Comparison of ENCODE assay signal across 22 cellular contexts in the genomic region with DNA sequence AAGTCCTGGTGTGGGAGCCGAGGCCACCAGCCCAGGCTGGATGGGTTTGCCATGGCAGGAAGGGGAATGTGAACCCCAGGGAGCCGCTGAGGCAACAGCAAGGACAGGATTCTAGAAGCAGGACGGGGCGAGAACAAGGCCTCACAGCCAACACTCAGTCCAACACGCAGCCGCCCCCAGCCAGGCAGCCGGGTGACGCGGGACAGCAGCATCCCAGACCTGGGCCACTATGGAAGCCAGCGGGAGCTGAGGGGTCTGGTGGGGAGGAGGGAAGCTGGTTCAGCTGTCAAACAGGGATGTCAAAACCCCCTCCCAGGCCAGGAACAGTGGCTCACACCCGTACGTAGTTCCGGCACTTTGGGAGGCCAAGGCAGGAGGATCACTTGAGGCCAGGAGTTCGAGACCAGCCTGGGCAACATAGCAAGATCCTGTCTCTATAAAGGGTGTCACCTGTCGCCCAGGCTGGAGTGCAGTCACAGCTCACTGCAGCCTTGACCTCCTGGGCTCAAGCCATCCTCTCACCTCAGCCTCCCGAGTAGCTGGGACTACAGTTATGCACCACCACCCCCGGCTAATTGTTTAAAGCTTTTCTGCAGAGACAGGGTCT. TPM values are rescaled to one million over a fixed set of nuclear protein-coding genes. Genes with fewer than 3 reads are reported as not detected.
A peak's percentile ranks its signal among the peaks of the same experiment; 100 is the strongest.
DNase-seq lines count a peak whose midpoint lies in the region; ATAC-seq, FAIRE-seq and TF ChIP-seq lines count a peak whose summit lies in the region.
"Had no signal": no experiment of that assay in that cellular context is flagged by ENCODE, and none has a peak within 500 bp of the region (broad histone marks: within the 10 kb centered on the region; RNA-seq: fewer than 3 reads in every experiment).

No MANE protein-coding gene starts in this region.

- peaks cover 44% of the 10 kb centered on the region for H3K79me1 ChIP-seq in neuronal stem cell (ENCODE audit: low read depth, low read length)

- H3K36me3 Mint-ChIP-seq in WTC11, result peaks cover 5% of the 10 kb centered on the region; the same call in 1 of the 2 replicates
- H3K36me3 Mint-ChIP-seq: CD4-positive, CD25-positive, alpha-beta regulatory T cell had no signal

- CTCF ChIA-PET in HepG2 (lab: Yijun Ruan, JAX; ENCODE audit: low intra/inter-chr PET ratio, low total read pairs), result no interaction called here
- CTCF ChIA-PET in WTC11 (lab: Charles Lee), result interaction anchor here (1.1 kb wide), 1 partner anchor 15 kb away, joined by 5 read pairs; no protein-coding TSS in a partner anchor

- no peak overlapping the region for H2BK12ac ChIP-seq in neuronal stem cell (ENCODE audit: low read length)

- H3K4me3 ChIP-seq in HepG2 (replicated peaks in 1 of 3; ENCODE audit: insufficient read depth in 1 of 3, low read depth in 2 of 3, low read length in 3 of 3) (no peak overlapping the region), right lobe of liver (no peak overlapping the region), neuronal stem cell (ENCODE audit: low read length in 2 of 2) (no peak overlapping the region), Peyer's patch (no peak overlapping the region)
- H3K4me3 ChIP-seq: GM12878, GM23248, HAP-1 had no signal

- peaks cover 10% of the 10 kb centered on the region for H3K79me2 ChIP-seq in HepG2 (ENCODE audit: insufficient read depth, low read length)

- no peak for DNase-seq in HepG2 (ENCODE audit: low spot score)
- no peak for DNase-seq in right lobe of liver
- DNase-seq in WTC11 (ENCODE audit: low spot score), result no peak
- no peak for DNase-seq in neuronal stem cell (ENCODE audit: low spot score)
- no peak for DNase-seq in Peyer's patch
- no peak for DNase-seq in RCC 7860 (ENCODE audit: low spot score)
- no peak for DNase-seq in NCI-H1048 (lab: John Stamatoyannopoulos, UW)
- DNase-seq: Calu3; CD4-positive, CD25-positive, alpha-beta regulatory T cell; DMS79; GM23248; HFFc6; KBM-7 had no signal

- H3K4me2 ChIP-seq in HepG2 (ENCODE audit: low read depth, low read length), result no peak overlapping the region
- H3K4me2 ChIP-seq in neuronal stem cell (ENCODE audit: insufficient read depth, low read length, poor library complexity, severe bottlenecking), result no peak overlapping the region

- no peaks in the 10 kb centered on the region for H3K9me3 Mint-ChIP-seq in WTC11
- H3K9me3 Mint-ChIP-seq: HFFc6 had no signal

- H3K27me3 ChIP-seq in HepG2 (ENCODE audit: control insufficient read depth in 1 of 2, insufficient read depth in 2 of 2, low read length in 2 of 2) (no peaks in the 10 kb centered on the region), right lobe of liver (no peaks in the 10 kb centered on the region), neuronal stem cell (ENCODE audit: control insufficient read depth in 3 of 3, insufficient read depth in 3 of 3, low read depth in 1 of 3, low read length in 3 of 3) (no peaks in the 10 kb centered on the region), Peyer's patch (no peaks in the 10 kb centered on the region)

- H2BK15ac ChIP-seq in neuronal stem cell (ENCODE audit: low read length), result no peak overlapping the region

- no peaks in the 10 kb centered on the region for H3K27me3 Mint-ChIP-seq in WTC11 (ENCODE audit: low read depth)

- H2BK5ac ChIP-seq in neuronal stem cell (ENCODE audit: low read length), result peak overlapping the region; percentile 76

- no TSS peak for BruUV-seq in HepG2 (replicated peaks; lab: Mats Ljungman, UMichigan)

- POLR2A ChIA-PET in HepG2 (lab: Yijun Ruan, JAX) (no interaction called here), WTC11 (lab: Charles Lee) (no interaction called here)

- H4K8ac ChIP-seq in neuronal stem cell (ENCODE audit: low read depth, low read length), result no peak overlapping the region

- no peak overlapping the region for H3K18ac ChIP-seq in neuronal stem cell (ENCODE audit: low read length)

- H3K14ac ChIP-seq in neuronal stem cell (ENCODE audit: low read length), result no peak overlapping the region

- H2AK5ac ChIP-seq in neuronal stem cell (ENCODE audit: low read depth, low read length), result no peak overlapping the region

- H3K4ac ChIP-seq in neuronal stem cell (ENCODE audit: low read length), result no peak overlapping the region

- H2BK120ac ChIP-seq in neuronal stem cell (ENCODE audit: low read depth, low read length), result no peak overlapping the region

- WGBS in HepG2 (ENCODE audit: low lambda C conversion rate), result 97% methylated on average over 11 of the region's 17 CpGs
- 88% methylated on average over 3 of the region's 17 CpGs for WGBS in right lobe of liver (ENCODE audit: insufficient coverage, low coverage, low lambda C conversion rate, missing lambda C conversion rate)
- no CpG with 5 or more reads among the region's 17 CpGs for WGBS in neuronal stem cell (ENCODE audit: extremely low coverage in 2 of 2, insufficient read length in 2 of 2, insufficient replicate concordance in 1 of 2), 2 donors

- H3K4me1 Mint-ChIP-seq in WTC11, result no peaks in the 10 kb centered on the region
- H3K4me1 Mint-ChIP-seq: CD4-positive, CD25-positive, alpha-beta regulatory T cell had no signal

- H3K4me1 ChIP-seq in HepG2 (ENCODE audit: insufficient read depth, low read length) (peaks cover 8% of the 10 kb centered on the region), right lobe of liver (no peaks in the 10 kb centered on the region), neuronal stem cell (ENCODE audit: control insufficient read depth in 2 of 2, insufficient read depth in 1 of 2, low read depth in 1 of 2, low read length in 2 of 2) (peaks cover 10 to 14% of the 10 kb centered on the region in 2 donors), Peyer's patch (peaks cover 0 to 9% (median 0%) of the 10 kb centered on the region in 4 donors)
- H3K4me1 ChIP-seq: HAP-1 had no signal

- in situ Hi-C loops in HepG2 (cut with HindIII; ENCODE audit: extremely low pct_ligation_motif_present, low pct_unique_long_range_greater_than_20kb), result no loop called here

- H3K27ac ChIP-seq in HepG2 (ENCODE audit: extremely low read length, insufficient read depth, low read length) (no peak overlapping the region), right lobe of liver (no peak overlapping the region), neuronal stem cell (replicated peaks; ENCODE audit: low read length) (peak overlapping the region; percentile 35), Peyer's patch (no peak overlapping the region)
- H3K27ac ChIP-seq: 22Rv1, GM23248 had no signal

- no peak overlapping the region for H2AFZ ChIP-seq in HepG2 (ENCODE audit: low read length)
- H2AFZ ChIP-seq in neuronal stem cell (ENCODE audit: low read length), result no peak overlapping the region
- H2AFZ ChIP-seq: GM23248 had no signal

- peaks cover 0 to 4% of the 10 kb centered on the region in 2 experiments; a peak in 3 of 5 replicates for H3K36me3 ChIP-seq in HepG2 (replicated peaks in 1 of 2; ENCODE audit: control insufficient read depth in 1 of 2, insufficient read depth in 2 of 2, low read length in 2 of 2)
- no peaks in the 10 kb centered on the region for H3K36me3 ChIP-seq in right lobe of liver
- peaks cover 39 to 83% of the 10 kb centered on the region in 2 donors for H3K36me3 ChIP-seq in neuronal stem cell (replicated peaks in 1 of 2; ENCODE audit: control insufficient read depth in 2 of 2, insufficient read depth in 2 of 2, low read length in 2 of 2)
- H3K36me3 ChIP-seq in Peyer's patch, result peaks cover 0 to 3% (median 0%) of the 10 kb centered on the region in 3 donors

- FAIRE-seq in HepG2 (lab: Jason Lieb, UNC), result no peak
- FAIRE-seq in RCC 7860 (lab: Jason Lieb, UNC), result no peak
- FAIRE-seq: GM12878, GM18507, HTR-8/SVneo had no signal

- no peak overlapping the region for H4K91ac ChIP-seq in neuronal stem cell (ENCODE audit: low read depth, low read length, poor library complexity)

- H4K20me1 ChIP-seq in HepG2 (ENCODE audit: insufficient read depth, low read length), result 0 out of 2 replicates have a peak, but pooled peaks cover 6% of the 10 kb centered on the region

- H3K9me3 ChIP-seq in HepG2 (ENCODE audit: low read length), result no peaks in the 10 kb centered on the region
- no peaks in the 10 kb centered on the region for H3K9me3 ChIP-seq in right lobe of liver
- H3K9me3 ChIP-seq in neuronal stem cell (replicated peaks in 1 of 2; ENCODE audit: control insufficient read depth in 2 of 2, insufficient read depth in 1 of 2, low read depth in 1 of 2, low read length in 2 of 2), result peaks cover 0 to 8% of the 10 kb centered on the region in 2 donors
- H3K9me3 ChIP-seq in Peyer's patch, result no peaks in the 10 kb centered on the region
- H3K9me3 ChIP-seq: HAP-1 had no signal

- ATAC-seq in HepG2 (no peak), right lobe of liver (no peak), WTC11 (no peak), GM18517 (IDR thresholded peaks at IDR 0.05; ENCODE audit: unreplicated experiment) (no peak)
- ATAC-seq: GM12878 had no signal

- TF ChIP-seq CTCF in HepG2 (CRISPR knock-in tag; IDR thresholded peaks at IDR 0.05), result no peak
- TF ChIP-seq CTCF in right lobe of liver (IDR thresholded peaks at IDR 0.05), result no peak
- TF ChIP-seq CTCF in WTC11 (IDR thresholded peaks at IDR 0.05), result no peak
- TF ChIP-seq CTCF in Peyer's patch (IDR thresholded peaks at IDR 0.05), result no peak

- no peak overlapping the region for H3K4me3 Mint-ChIP-seq in WTC11
- H3K4me3 Mint-ChIP-seq: CD4-positive, CD25-positive, alpha-beta regulatory T cell; HFFc6 had no signal

- TF ChIP-seq RAD21 in HepG2 (CRISPR knock-in tag; IDR thresholded peaks at IDR 0.05), result no peak

- no peak overlapping the region for H3K9ac ChIP-seq in HepG2 (ENCODE audit: insufficient read depth, low read depth, low read length)
- peak overlapping the region; percentile 78 for H3K9ac ChIP-seq in neuronal stem cell (ENCODE audit: low read depth, low read length, poor library complexity)
- H3K9ac ChIP-seq: GM23248 had no signal

- intact Hi-C loops in HepG2 (cut with micrococcal nuclease; ENCODE audit: unreplicated experiment) (no loop called here), right lobe of liver (cut with DNase I) (no loop called here)

- TF ChIP-seq POLR2A in HepG2 (IDR thresholded peaks at IDR 0.05; ENCODE audit: insufficient read depth in 1 of 2, low read depth in 2 of 2, low read length in 2 of 2) (no peak), right lobe of liver (IDR thresholded peaks at IDR 0.05) (no peak), Peyer's patch (IDR thresholded peaks at IDR 0.05) (no peak)

- TF ChIP-seq EP300 in HepG2 (IDR thresholded peaks at IDR 0.05; ENCODE audit: low read depth in 2 of 2, low read length in 2 of 2) (no peak), HepG2 (CRISPR knock-in tag; IDR thresholded peaks at IDR 0.05; ENCODE audit: borderline replicate concordance) (no peak)

- peak overlapping the region; percentile 52 for H3K23ac ChIP-seq in neuronal stem cell (ENCODE audit: low read depth, low read length, poor library complexity)

- H3K27ac Mint-ChIP-seq in WTC11, result no peak overlapping the region
- H3K27ac Mint-ChIP-seq: CD4-positive, CD25-positive, alpha-beta regulatory T cell; HFFc6 had no signal

RNA-seq across cellular contexts. Expression of a gene that starts 6.8 kb away (rescaled TPM):
- total RNA-seq in HepG2 (2016; rRNA removed; fragmentation: Illumina TruSeq; extraction: Trizol), result 10.2 and 17.1 TPM in 2 replicates
- 10.6 and 10.7 TPM in 2 replicates for total RNA-seq in HepG2 (2016; cell fraction: cytosol; rRNA removed; fragmentation: Illumina TruSeq; extraction: Trizol; ENCODE audit: low read depth)
- 10.3 and 17.0 TPM in 2 replicates for total RNA-seq in HepG2 (2016; cell fraction: insoluble cytoplasmic fraction; rRNA removed; fragmentation: Illumina TruSeq; extraction: Trizol)
- 27.7 and 29.2 TPM in 2 replicates for total RNA-seq in HepG2 (2016; cell fraction: membrane; rRNA removed; fragmentation: Illumina TruSeq; extraction: Trizol)
- total RNA-seq in HepG2 (2016; cell fraction: nucleus; rRNA removed; fragmentation: Illumina TruSeq; extraction: Trizol), result 4.7 and 6.4 TPM in 2 replicates
- 3.6 and 5.8 TPM in 2 replicates for polyA plus RNA-seq in HepG2 (2011; rRNA removed)
- 5.0 and 10.1 TPM in 2 replicates for polyA plus RNA-seq in HepG2 (2011; cell fraction: cytosol; rRNA removed)
- 6.6 and 7.0 TPM in 2 replicates for polyA plus RNA-seq in HepG2 (2011; cell fraction: nucleus; rRNA removed)
- 5.7 and 7.1 TPM in 2 replicates for polyA plus RNA-seq in HepG2 (2012)
- polyA plus RNA-seq in HepG2 (2016; cell fraction: cytosol; fragmentation: Illumina TruSeq; extraction: Trizol; ENCODE audit: low read depth), result 9.6 and 10.4 TPM in 2 replicates
- polyA plus RNA-seq in HepG2 (2016; cell fraction: insoluble cytoplasmic fraction; fragmentation: Illumina TruSeq; extraction: Trizol; ENCODE audit: low read depth), result 15.4 and 15.7 TPM in 2 replicates
- 19.9 and 23.7 TPM in 2 replicates for polyA plus RNA-seq in HepG2 (2016; cell fraction: membrane; fragmentation: Illumina TruSeq; extraction: Trizol; ENCODE audit: low read depth)
- 10.8 and 12.5 TPM in 2 replicates for polyA plus RNA-seq in HepG2 (2016; cell fraction: nucleus; fragmentation: Illumina TruSeq; extraction: Trizol; ENCODE audit: insufficient read depth, low read depth)
- 6.0 and 19.1 TPM in 2 replicates for polyA minus RNA-seq in HepG2 (2011; rRNA and poly(A)+ RNA removed; ENCODE audit: low replicate concordance)
- polyA minus RNA-seq in HepG2 (2011; cell fraction: cytosol; rRNA and poly(A)+ RNA removed), result 19.3 and 20.6 TPM in 2 replicates
- polyA minus RNA-seq in HepG2 (2011; cell fraction: nucleus; rRNA and poly(A)+ RNA removed), result 3.0 TPM in 2 replicates
- 10 to 100 TPM in 3 of 6 experiments, 1 to 10 TPM in 3; 6.7 to 16.6 (median 10.3) TPM for total RNA-seq in right lobe of liver
- total RNA-seq in WTC11 (2021), result 69.5 to 80.5 TPM (median 78.2 TPM) in 3 replicates
- 59.8 TPM for polyA plus RNA-seq in neuronal stem cell (2013, experiment 1 of 2)
- 59.0 TPM for polyA plus RNA-seq in neuronal stem cell (2013, experiment 2 of 2)
- total RNA-seq in Peyer's patch, result 10 to 100 TPM; 11.6 to 20.0 (median 15.6) TPM

RNA-seq across cellular contexts. Expression of a gene that starts 31.3 kb away (rescaled TPM):
- 58.9 and 76.9 TPM in 2 replicates for total RNA-seq in HepG2 (2016; rRNA removed; fragmentation: Illumina TruSeq; extraction: Trizol)
- total RNA-seq in HepG2 (2016; cell fraction: cytosol; rRNA removed; fragmentation: Illumina TruSeq; extraction: Trizol; ENCODE audit: low read depth), result 18.4 and 19.5 TPM in 2 replicates
- total RNA-seq in HepG2 (2016; cell fraction: insoluble cytoplasmic fraction; rRNA removed; fragmentation: Illumina TruSeq; extraction: Trizol), result 59.4 and 81.3 TPM in 2 replicates
- 58.1 and 59.8 TPM in 2 replicates for total RNA-seq in HepG2 (2016; cell fraction: membrane; rRNA removed; fragmentation: Illumina TruSeq; extraction: Trizol)
- 37.4 and 41.1 TPM in 2 replicates for total RNA-seq in HepG2 (2016; cell fraction: nucleus; rRNA removed; fragmentation: Illumina TruSeq; extraction: Trizol)
- 21.2 and 32.4 TPM in 2 replicates for polyA plus RNA-seq in HepG2 (2011; rRNA removed)
- 25.5 and 43.1 TPM in 2 replicates for polyA plus RNA-seq in HepG2 (2011; cell fraction: cytosol; rRNA removed)
- 88.4 and 96.9 TPM in 2 replicates for polyA plus RNA-seq in HepG2 (2011; cell fraction: nucleus; rRNA removed)
- polyA plus RNA-seq in HepG2 (2012), result 21.4 and 34.5 TPM in 2 replicates
- polyA plus RNA-seq in HepG2 (2016; cell fraction: cytosol; fragmentation: Illumina TruSeq; extraction: Trizol; ENCODE audit: low read depth), result 19.9 and 20.7 TPM in 2 replicates
- 57.2 and 62.2 TPM in 2 replicates for polyA plus RNA-seq in HepG2 (2016; cell fraction: insoluble cytoplasmic fraction; fragmentation: Illumina TruSeq; extraction: Trizol; ENCODE audit: low read depth)
- 39.6 and 43.3 TPM in 2 replicates for polyA plus RNA-seq in HepG2 (2016; cell fraction: membrane; fragmentation: Illumina TruSeq; extraction: Trizol; ENCODE audit: low read depth)
- 100 and 109 TPM in 2 replicates for polyA plus RNA-seq in HepG2 (2016; cell fraction: nucleus; fragmentation: Illumina TruSeq; extraction: Trizol; ENCODE audit: insufficient read depth, low read depth)
- 65.5 and 79.2 TPM in 2 replicates for polyA minus RNA-seq in HepG2 (2011; rRNA and poly(A)+ RNA removed; ENCODE audit: low replicate concordance)
- 29.4 and 32.5 TPM in 2 replicates for polyA minus RNA-seq in HepG2 (2011; cell fraction: cytosol; rRNA and poly(A)+ RNA removed)
- 20.1 and 22.0 TPM in 2 replicates for polyA minus RNA-seq in HepG2 (2011; cell fraction: nucleus; rRNA and poly(A)+ RNA removed)
- total RNA-seq in right lobe of liver, result 10 to 100 TPM; 27.3 to 72.1 (median 30.1) TPM
- total RNA-seq in WTC11 (2021), result 90.2 to 94.8 TPM (median 93.2 TPM) in 3 replicates
- 68.0 TPM for polyA plus RNA-seq in neuronal stem cell (2013, experiment 1 of 2)
- 64.2 TPM for polyA plus RNA-seq in neuronal stem cell (2013, experiment 2 of 2)
- total RNA-seq in Peyer's patch, result 100 to 1,000 TPM in 1 of 4 donors, 10 to 100 TPM in 3; 58.7 to 110 (median 81.6) TPM

RNA-seq across cellular contexts. Expression of a gene that starts 37.5 kb away (rescaled TPM):
- not detected in 2 replicates for total RNA-seq in HepG2 (2016; rRNA removed; fragmentation: Illumina TruSeq; extraction: Trizol)
- total RNA-seq in HepG2 (2016; cell fraction: cytosol; rRNA removed; fragmentation: Illumina TruSeq; extraction: Trizol; ENCODE audit: low read depth), result not detected in 2 replicates
- not detected in 2 replicates for total RNA-seq in HepG2 (2016; cell fraction: insoluble cytoplasmic fraction; rRNA removed; fragmentation: Illumina TruSeq; extraction: Trizol)
- not detected in 2 replicates for total RNA-seq in HepG2 (2016; cell fraction: membrane; rRNA removed; fragmentation: Illumina TruSeq; extraction: Trizol)
- total RNA-seq in HepG2 (2016; cell fraction: nucleus; rRNA removed; fragmentation: Illumina TruSeq; extraction: Trizol), result not detected in 2 replicates
- polyA plus RNA-seq in HepG2 (2011; rRNA removed), result not detected in 2 replicates
- polyA plus RNA-seq in HepG2 (2011; cell fraction: cytosol; rRNA removed), result not detected in 2 replicates
- polyA plus RNA-seq in HepG2 (2011; cell fraction: nucleus; rRNA removed), result not detected in 2 replicates
- not detected in 2 replicates for polyA plus RNA-seq in HepG2 (2012)
- not detected in 2 replicates for polyA plus RNA-seq in HepG2 (2016; cell fraction: cytosol; fragmentation: Illumina TruSeq; extraction: Trizol; ENCODE audit: low read depth)
- polyA plus RNA-seq in HepG2 (2016; cell fraction: insoluble cytoplasmic fraction; fragmentation: Illumina TruSeq; extraction: Trizol; ENCODE audit: low read depth), result not detected in 2 replicates
- not detected in 2 replicates for polyA plus RNA-seq in HepG2 (2016; cell fraction: membrane; fragmentation: Illumina TruSeq; extraction: Trizol; ENCODE audit: low read depth)
- polyA plus RNA-seq in HepG2 (2016; cell fraction: nucleus; fragmentation: Illumina TruSeq; extraction: Trizol; ENCODE audit: insufficient read depth, low read depth), result 0.21 TPM in 1 of 2 replicates, not detected in the other
- not detected in 2 replicates for polyA minus RNA-seq in HepG2 (2011; rRNA and poly(A)+ RNA removed; ENCODE audit: low replicate concordance)
- not detected in 2 replicates for polyA minus RNA-seq in HepG2 (2011; cell fraction: cytosol; rRNA and poly(A)+ RNA removed)
- not detected in 2 replicates for polyA minus RNA-seq in HepG2 (2011; cell fraction: nucleus; rRNA and poly(A)+ RNA removed)
- total RNA-seq in right lobe of liver, result not detected
- total RNA-seq in WTC11 (2021), result 0.60 to 1.4 TPM (median 0.62 TPM) in 3 replicates
- 0.18 TPM for polyA plus RNA-seq in neuronal stem cell (2013, experiment 1 of 2)
- 0.25 TPM for polyA plus RNA-seq in neuronal stem cell (2013, experiment 2 of 2)
- not detected for total RNA-seq in Peyer's patch
- total RNA-seq: A673; Calu3; CD4-positive, CD25-positive, alpha-beta regulatory T cell; G401; GM23248 had no signal
- polyA plus RNA-seq: BJ; CD4-positive, CD25-positive, alpha-beta regulatory T cell; GM12878; GM23248 had no signal

RNA-seq across cellular contexts. Expression of a gene that starts 43.9 kb away (rescaled TPM):
- 214 and 216 TPM in 2 replicates for total RNA-seq in HepG2 (2016; rRNA removed; fragmentation: Illumina TruSeq; extraction: Trizol)
- 181 and 320 TPM in 2 replicates for total RNA-seq in HepG2 (2016; cell fraction: cytosol; rRNA removed; fragmentation: Illumina TruSeq; extraction: Trizol; ENCODE audit: low read depth)
- total RNA-seq in HepG2 (2016; cell fraction: insoluble cytoplasmic fraction; rRNA removed; fragmentation: Illumina TruSeq; extraction: Trizol), result 205 and 210 TPM in 2 replicates
- 252 and 309 TPM in 2 replicates for total RNA-seq in HepG2 (2016; cell fraction: membrane; rRNA removed; fragmentation: Illumina TruSeq; extraction: Trizol)
- total RNA-seq in HepG2 (2016; cell fraction: nucleus; rRNA removed; fragmentation: Illumina TruSeq; extraction: Trizol), result 63.8 and 65.4 TPM in 2 replicates
- polyA plus RNA-seq in HepG2 (2011; rRNA removed), result 111 and 125 TPM in 2 replicates
- 81.4 and 152 TPM in 2 replicates for polyA plus RNA-seq in HepG2 (2011; cell fraction: cytosol; rRNA removed)
- 46.6 and 47.9 TPM in 2 replicates for polyA plus RNA-seq in HepG2 (2011; cell fraction: nucleus; rRNA removed)
- polyA plus RNA-seq in HepG2 (2012), result 92.9 and 123 TPM in 2 replicates
- polyA plus RNA-seq in HepG2 (2016; cell fraction: cytosol; fragmentation: Illumina TruSeq; extraction: Trizol; ENCODE audit: low read depth), result 249 and 487 TPM in 2 replicates
- 158 and 171 TPM in 2 replicates for polyA plus RNA-seq in HepG2 (2016; cell fraction: insoluble cytoplasmic fraction; fragmentation: Illumina TruSeq; extraction: Trizol; ENCODE audit: low read depth)
- 210 and 295 TPM in 2 replicates for polyA plus RNA-seq in HepG2 (2016; cell fraction: membrane; fragmentation: Illumina TruSeq; extraction: Trizol; ENCODE audit: low read depth)
- 98.1 and 120 TPM in 2 replicates for polyA plus RNA-seq in HepG2 (2016; cell fraction: nucleus; fragmentation: Illumina TruSeq; extraction: Trizol; ENCODE audit: insufficient read depth, low read depth)
- polyA minus RNA-seq in HepG2 (2011; rRNA and poly(A)+ RNA removed; ENCODE audit: low replicate concordance), result 32.9 and 62.2 TPM in 2 replicates
- 12.7 and 18.7 TPM in 2 replicates for polyA minus RNA-seq in HepG2 (2011; cell fraction: cytosol; rRNA and poly(A)+ RNA removed)
- polyA minus RNA-seq in HepG2 (2011; cell fraction: nucleus; rRNA and poly(A)+ RNA removed), result 15.9 and 18.2 TPM in 2 replicates
- 100 to 1,000 TPM in 4 of 6 experiments, 10 to 100 TPM in 2; 59.6 to 202 (median 172) TPM for total RNA-seq in right lobe of liver
- 195 to 198 TPM (median 196 TPM) in 3 replicates for total RNA-seq in WTC11 (2021)
- polyA plus RNA-seq in neuronal stem cell (2013, experiment 1 of 2), result 160 TPM
- 160 TPM for polyA plus RNA-seq in neuronal stem cell (2013, experiment 2 of 2)
- total RNA-seq in Peyer's patch, result 100 to 1,000 TPM in 1 of 4 donors, 10 to 100 TPM in 3; 59.8 to 122 (median 94.3) TPM

RNA-seq across cellular contexts. Expression of a gene that starts 48.5 kb away (rescaled TPM):
- 0.24 and 0.60 TPM in 2 replicates for total RNA-seq in HepG2 (2016; rRNA removed; fragmentation: Illumina TruSeq; extraction: Trizol)
- total RNA-seq in HepG2 (2016; cell fraction: cytosol; rRNA removed; fragmentation: Illumina TruSeq; extraction: Trizol; ENCODE audit: low read depth), result 0.35 and 0.81 TPM in 2 replicates
- 0.25 and 0.41 TPM in 2 replicates for total RNA-seq in HepG2 (2016; cell fraction: insoluble cytoplasmic fraction; rRNA removed; fragmentation: Illumina TruSeq; extraction: Trizol)
- total RNA-seq in HepG2 (2016; cell fraction: membrane; rRNA removed; fragmentation: Illumina TruSeq; extraction: Trizol), result 0.17 and 0.56 TPM in 2 replicates
- 0.41 and 0.78 TPM in 2 replicates for total RNA-seq in HepG2 (2016; cell fraction: nucleus; rRNA removed; fragmentation: Illumina TruSeq; extraction: Trizol)
- 2.7 and 3.8 TPM in 2 replicates for polyA plus RNA-seq in HepG2 (2011; rRNA removed)
- 1.9 and 2.1 TPM in 2 replicates for polyA plus RNA-seq in HepG2 (2011; cell fraction: cytosol; rRNA removed)
- 13.4 and 15.1 TPM in 2 replicates for polyA plus RNA-seq in HepG2 (2011; cell fraction: nucleus; rRNA removed)
- 0.63 and 1.1 TPM in 2 replicates for polyA plus RNA-seq in HepG2 (2012)
- 0.43 and 0.55 TPM in 2 replicates for polyA plus RNA-seq in HepG2 (2016; cell fraction: cytosol; fragmentation: Illumina TruSeq; extraction: Trizol; ENCODE audit: low read depth)
- 0.76 and 0.82 TPM in 2 replicates for polyA plus RNA-seq in HepG2 (2016; cell fraction: insoluble cytoplasmic fraction; fragmentation: Illumina TruSeq; extraction: Trizol; ENCODE audit: low read depth)
- 0.43 and 0.80 TPM in 2 replicates for polyA plus RNA-seq in HepG2 (2016; cell fraction: membrane; fragmentation: Illumina TruSeq; extraction: Trizol; ENCODE audit: low read depth)
- 2.4 and 2.9 TPM in 2 replicates for polyA plus RNA-seq in HepG2 (2016; cell fraction: nucleus; fragmentation: Illumina TruSeq; extraction: Trizol; ENCODE audit: insufficient read depth, low read depth)
- 1.8 and 6.0 TPM in 2 replicates for polyA minus RNA-seq in HepG2 (2011; rRNA and poly(A)+ RNA removed; ENCODE audit: low replicate concordance)
- 0.79 and 1.8 TPM in 2 replicates for polyA minus RNA-seq in HepG2 (2011; cell fraction: cytosol; rRNA and poly(A)+ RNA removed)
- polyA minus RNA-seq in HepG2 (2011; cell fraction: nucleus; rRNA and poly(A)+ RNA removed), result 1.2 and 1.7 TPM in 2 replicates
- total RNA-seq in right lobe of liver, result 1 to 10 TPM; 1.8 to 6.9 (median 4.5) TPM
- 0.55 to 1.9 TPM (median 1.5 TPM) in 3 replicates for total RNA-seq in WTC11 (2021)
- polyA plus RNA-seq in neuronal stem cell (2013, experiment 1 of 2), result 0.31 TPM
- 0.21 TPM for polyA plus RNA-seq in neuronal stem cell (2013, experiment 2 of 2)
- 10 to 100 TPM in 3 of 4 donors, 1 to 10 TPM in 1; 5.0 to 31.5 (median 25.2) TPM for total RNA-seq in Peyer's patch
